ENCODE assay signal across 8 cellular contexts in the genomic region with DNA sequence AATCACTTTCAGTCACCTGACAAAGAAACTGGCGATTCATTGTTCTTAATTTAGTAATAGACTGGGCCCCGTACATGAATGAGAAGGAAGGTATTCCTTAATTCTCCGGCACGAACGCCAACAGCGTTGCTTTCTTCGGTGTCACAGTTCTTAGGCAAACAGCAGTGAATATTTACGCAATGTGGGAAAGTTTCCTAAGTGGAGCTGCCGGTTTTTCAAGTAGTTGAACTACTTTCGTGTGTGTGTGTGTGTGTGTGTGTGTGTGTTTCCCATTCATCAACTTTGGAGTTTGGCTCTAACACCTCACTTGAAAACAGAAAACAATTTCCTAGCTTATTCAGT. TPM values are rescaled to one million over a fixed set of nuclear protein-coding genes. Genes with fewer than 3 reads are reported as not detected.
DNase-seq lines count a peak whose midpoint lies in the region; ATAC-seq and TF ChIP-seq lines count a peak whose summit lies in the region.

No MANE protein-coding gene starts in this region.

- H3K9me3 Mint-ChIP-seq in stimulated activated naive CD8-positive, alpha-beta T cell treated with anti-CD3 and anti-CD28 coated beads, Interleukin-15, Interleukin-2, amounts not matched to agents 100 ng/mL and 50 ng/mL, for 24 hours, result no peaks in the 10 kb centered on the region
- H3K9me3 Mint-ChIP-seq in naive thymus-derived CD8-positive, alpha-beta T cell, result peaks cover 0 to 5% (median 0%) of the 10 kb centered on the region in 9 donors

- H3K27me3 Mint-ChIP-seq in stimulated activated naive CD8-positive, alpha-beta T cell treated with anti-CD3 and anti-CD28 coated beads, Interleukin-15, Interleukin-2, amounts not matched to agents 100 ng/mL and 50 ng/mL, for 24 hours, result no peaks in the 10 kb centered on the region
- H3K27me3 Mint-ChIP-seq in naive thymus-derived CD8-positive, alpha-beta T cell, result peaks cover 6 to 22% (median 9%) of the 10 kb centered on the region in 5 donors

- no peak for DNase-seq in stimulated activated naive CD8-positive, alpha-beta T cell treated with anti-CD3 and anti-CD28 coated beads, Interleukin-15, Interleukin-2, amounts not matched to agents 100 U/mL and 50 U/mL, for 24 hours
- DNase-seq in SK-N-MC (ENCODE audit: low read depth, low spot score), result peak; percentile 16
- peak; percentile 71 for DNase-seq in epithelial cell of proximal tubule (ENCODE audit: low read depth)
- DNase-seq in naive thymus-derived CD8-positive, alpha-beta T cell, result peak in 1 of 10 donors; percentile 1
- no peak for DNase-seq in NCI-H446 (lab: John Stamatoyannopoulos, UW)
- DNase-seq in NK-92 treated with Interleukin-12 subunit alpha and Interleukin-12 subunit beta, amount 100 ng/mL, for 24 hours (lab: John Stamatoyannopoulos, UW), result no peak

- peaks cover 29% of the 10 kb centered on the region for H3K4me1 Mint-ChIP-seq in stimulated activated naive CD8-positive, alpha-beta T cell treated with anti-CD3 and anti-CD28 coated beads, Interleukin-15, Interleukin-2, amounts not matched to agents 100 ng/mL and 50 ng/mL, for 24 hours (ENCODE audit: low read depth)
- H3K4me1 Mint-ChIP-seq in naive thymus-derived CD8-positive, alpha-beta T cell, result peaks cover 2 to 27% (median 6%) of the 10 kb centered on the region in 4 donors

- no peak for TF ChIP-seq CTCF in epithelial cell of proximal tubule (conservative IDR thresholded peaks at IDR 0.05; ENCODE audit: low read depth, low read length)

- POLR2A ChIA-PET in naive thymus-derived CD8-positive, alpha-beta T cell (lab: Charles Lee), result interaction anchor here (1.4 kb wide), 1 partner anchor 465 kb away, joined by 3 read pairs; no protein-coding TSS in a partner anchor

- H3K36me3 Mint-ChIP-seq in stimulated activated naive CD8-positive, alpha-beta T cell treated with anti-CD3 and anti-CD28 coated beads, Interleukin-15, Interleukin-2, amounts not matched to agents 100 ng/mL and 50 ng/mL, for 24 hours (ENCODE audit: low read depth), result no peaks in the 10 kb centered on the region
- peaks cover 0 to 9% (median 0%) of the 10 kb centered on the region in 3 donors for H3K36me3 Mint-ChIP-seq in naive thymus-derived CD8-positive, alpha-beta T cell

- H3K4me3 ChIP-seq in SK-N-MC (peak overlapping the region; percentile 89), epithelial cell of proximal tubule (ENCODE audit: low read depth, low read length) (peak overlapping the region; percentile 69)

- no peaks in the 10 kb centered on the region for H3K9me3 ChIP-seq in SK-N-MC (ENCODE audit: low read depth, low read length)

- H3K27ac Mint-ChIP-seq in stimulated activated naive CD8-positive, alpha-beta T cell treated with anti-CD3 and anti-CD28 coated beads, Interleukin-15, Interleukin-2, amounts not matched to agents 100 ng/mL and 50 ng/mL, for 24 hours, result peak overlapping the region; percentile 100
- peak overlapping the region; percentile 96 to 100 (median 98) for H3K27ac Mint-ChIP-seq in naive thymus-derived CD8-positive, alpha-beta T cell

- no peak overlapping the region; the same call in 1 of the 2 replicates for H3K27ac ChIP-seq in SK-N-MC

- peak overlapping the region; percentile 71 for H3K9ac ChIP-seq in SK-N-MC (ENCODE audit: insufficient read length)

- peak overlapping the region; percentile 97 for H3K4me3 Mint-ChIP-seq in stimulated activated naive CD8-positive, alpha-beta T cell treated with anti-CD3 and anti-CD28 coated beads, Interleukin-15, Interleukin-2, amounts not matched to agents 100 ng/mL and 50 ng/mL, for 24 hours
- H3K4me3 Mint-ChIP-seq in naive thymus-derived CD8-positive, alpha-beta T cell, result peak overlapping the region; percentile 89 to 99 (median 96)

- no peak for ATAC-seq in stimulated activated naive CD8-positive, alpha-beta T cell treated with anti-CD3 and anti-CD28 coated beads, Interleukin-15, Interleukin-2, amounts not matched to agents 100 U/mL and 50 U/mL, for 24 hours
- no peak for ATAC-seq in naive thymus-derived CD8-positive, alpha-beta T cell
- ATAC-seq in HG02623 (IDR thresholded peaks at IDR 0.05; ENCODE audit: unreplicated experiment), result no peak

- H3K36me3 ChIP-seq in SK-N-MC (ENCODE audit: insufficient read depth, low read length), result no peaks in the 10 kb centered on the region

RNA-seq across cellular contexts. Expression of gene NXT2, which starts 0.7 kb away (rescaled TPM):
- total RNA-seq in epithelial cell of proximal tubule, result 2.8 and 9.0 TPM in 2 replicates
- total RNA-seq in naive thymus-derived CD8-positive, alpha-beta T cell, result 1 to 10 TPM; 8.6 to 9.1 TPM
- 10 to 100 TPM; 13.8 to 25.7 (median 17.2) TPM for polyA plus RNA-seq in naive thymus-derived CD8-positive, alpha-beta T cell

RNA-seq across cellular contexts. Expression of gene GUCY2F, which starts 55.4 kb away (rescaled TPM):
- not detected in 2 replicates for total RNA-seq in epithelial cell of proximal tubule
- not detected for total RNA-seq in naive thymus-derived CD8-positive, alpha-beta T cell
- polyA plus RNA-seq in naive thymus-derived CD8-positive, alpha-beta T cell, result not detected

Comparison
In these comparisons a context has a peak if more than half of its experiments do, and no peak if none do; other contexts are left out.
1. DNase-seq: peak in SK-N-MC (single experiment) and epithelial cell of proximal tubule (single experiment); none in stimulated activated naive CD8-positive, alpha-beta T cell treated with anti-CD3 and anti-CD28 coated beads, Interleukin-15, Interleukin-2, amounts not matched to agents 100 U/mL and 50 U/mL, for 24 hours (single experiment), NCI-H446 (0 of 2) and NK-92 treated with Interleukin-12 subunit alpha and Interleukin-12 subunit beta, amount 100 ng/mL, for 24 hours (single experiment).